In genomic region chr7:27185708-27186449, GRCh38 we compare ENCODE assay signal across 9 cellular contexts. TPM values are rescaled to one million over a fixed set of nuclear protein-coding genes. Genes with fewer than 3 reads are reported as not detected.
DNase-seq lines count a peak whose midpoint lies in the region; ATAC-seq, FAIRE-seq and TF ChIP-seq lines count a peak whose summit lies in the region.
"Had no signal": no experiment of that assay in that cellular context is flagged by ENCODE, and none has a peak within 500 bp of the region (broad histone marks: within the 10 kb centered on the region; RNA-seq: fewer than 3 reads in every experiment).

No MANE protein-coding gene starts in this region.

- DNase-seq in AG10803 (ENCODE audit: low read depth): no peak
- DNase-seq in HFFc6: no peak
- DNase-seq in astrocyte (ENCODE audit: low read depth): no peak
- peak; percentile 16 for DNase-seq in natural killer cell
- DNase-seq in NCI-H1105 treated with DMSO at 0.1 percent for 48 hours (lab: John Stamatoyannopoulos, UW): no peak
- no peak for DNase-seq in activated gamma-delta T cell treated with Interleukin-2 at 50 U/mL for 16 hours
- DNase-seq in kidney glomerular epithelial cell (lab: John Stamatoyannopoulos, UW): no peak

- ATAC-seq in natural killer cell (no peak), HG03469 (IDR thresholded peaks at IDR 0.05; ENCODE audit: unreplicated experiment) (no peak)

- H3K36me3 Mint-ChIP-seq in HFFc6 (ENCODE audit: low read depth) (peaks cover 29% of the 10 kb centered on the region), astrocyte (ENCODE audit: low read depth, unreplicated experiment) (peaks cover 2% of the 10 kb centered on the region), natural killer cell (no peaks in the 10 kb centered on the region)

- H3K36me3 ChIP-seq in astrocyte (ENCODE audit: insufficient read depth, low read length): no peaks in the 10 kb centered on the region

- H3K4me3 Mint-ChIP-seq in HFFc6 (peak overlapping the region; percentile 93), astrocyte (ENCODE audit: unreplicated experiment) (no peak overlapping the region), natural killer cell (peak overlapping the region; percentile 81)

- intact Hi-C loops in natural killer cell (cut with micrococcal nuclease): loop anchor here (2.0 to 5.0 kb wide), 3 partner anchors 13 to 34 kb away; partner anchors contain the start of genes HOXA3 and HOXA9

- H3K9me3 Mint-ChIP-seq in HFFc6: no peaks in the 10 kb centered on the region
- peaks cover 26% of the 10 kb centered on the region for H3K9me3 Mint-ChIP-seq in astrocyte (ENCODE audit: unreplicated experiment)
- H3K9me3 Mint-ChIP-seq in natural killer cell: no peaks in the 10 kb centered on the region

- H3K9ac ChIP-seq in astrocyte (ENCODE audit: low read length): no peak overlapping the region

- no peak overlapping the region for H3K27ac ChIP-seq in astrocyte (ENCODE audit: low read depth, low read length)

- H3K4me1 Mint-ChIP-seq in HFFc6 (ENCODE audit: low read depth): peaks cover 71% of the 10 kb centered on the region
- H3K4me1 Mint-ChIP-seq in astrocyte (ENCODE audit: low read depth, unreplicated experiment): no peaks in the 10 kb centered on the region
- peaks cover 44 to 58% of the 10 kb centered on the region in 2 donors for H3K4me1 Mint-ChIP-seq in natural killer cell

- H4K20me1 ChIP-seq in astrocyte (ENCODE audit: insufficient read depth, low read length): peaks cover 20% of the 10 kb centered on the region

- peaks cover 6% of the 10 kb centered on the region for H3K4me1 ChIP-seq in astrocyte (ENCODE audit: insufficient read depth, low read length)

- FAIRE-seq in astrocyte (lab: Jason Lieb, UNC): no peak
- FAIRE-seq: TTC549 had no signal

- TF ChIP-seq CTCF in AG10803 (conservative IDR thresholded peaks at IDR 0.05; ENCODE audit: low read length) (no peak), HFFc6 (IDR thresholded peaks at IDR 0.05) (no peak), astrocyte (IDR thresholded peaks at IDR 0.05; ENCODE audit: insufficient read depth, low read depth, low read length) (no peak), natural killer cell (IDR thresholded peaks at IDR 0.05) (no peak)

- H3K27ac Mint-ChIP-seq in HFFc6: peak overlapping the region; percentile 97
- H3K27ac Mint-ChIP-seq in astrocyte (ENCODE audit: unreplicated experiment): peak overlapping the region; percentile 12
- peak overlapping the region; percentile 8 to 29 for H3K27ac Mint-ChIP-seq in natural killer cell

- H3K4me2 ChIP-seq in astrocyte (ENCODE audit: low read length): no peak overlapping the region

- H3K4me3 ChIP-seq in AG10803 (ENCODE audit: low read length) (peak overlapping the region; percentile 79), astrocyte (ENCODE audit: insufficient read depth, low read depth, low read length) (no peak overlapping the region)

- peaks cover 6% of the 10 kb centered on the region for H3K9me3 ChIP-seq in astrocyte (ENCODE audit: insufficient read depth, low read depth, low read length)

- H3K27me3 Mint-ChIP-seq in HFFc6 (ENCODE audit: insufficient read depth): peaks cover 23% of the 10 kb centered on the region
- peaks cover 91% of the 10 kb centered on the region for H3K27me3 Mint-ChIP-seq in astrocyte (ENCODE audit: low read depth, unreplicated experiment)
- peaks cover 80 to 84% of the 10 kb centered on the region in 2 donors for H3K27me3 Mint-ChIP-seq in natural killer cell (ENCODE audit: low read depth in 2 of 2)

- no peaks in the 10 kb centered on the region for H3K79me2 ChIP-seq in astrocyte (ENCODE audit: insufficient read depth, low read length)

- peaks cover 97% of the 10 kb centered on the region for H3K27me3 ChIP-seq in astrocyte (ENCODE audit: insufficient read depth, low read length)

- no peak overlapping the region for H2AFZ ChIP-seq in astrocyte (ENCODE audit: low read depth, low read length)

RNA-seq across cellular contexts. Expression of gene HOXA11, which starts 0.8 kb away (rescaled TPM):
- total RNA-seq in HFFc6 (2021; fragmentation: NEBNext Ultra II Directional; extraction: Animal tissue kit (Norgen Biotek cat#: 25700)): 10 to 100 TPM; 33.1 to 42.1 (median 39.1) TPM
- total RNA-seq in astrocyte (not detected in 2 replicates), natural killer cell (not detected)

RNA-seq across cellular contexts. Expression of gene HOXA10, which starts 11.8 kb away (rescaled TPM):
- 10 to 100 TPM; 38.9 to 43.5 (median 41.1) TPM for total RNA-seq in HFFc6 (2021; fragmentation: NEBNext Ultra II Directional; extraction: Animal tissue kit (Norgen Biotek cat#: 25700))
- not detected in 2 replicates for total RNA-seq in astrocyte
- total RNA-seq in natural killer cell: 1 to 10 TPM in 2 of 3 donors, under 1 TPM in 1; 0.82 to 3.3 (median 2.2) TPM

RNA-seq across cellular contexts. Expression of gene HOXA13, which starts 14.0 kb away (rescaled TPM):
- 10 to 100 TPM; 11.1 to 16.0 (median 13.1) TPM for total RNA-seq in HFFc6 (2021; fragmentation: NEBNext Ultra II Directional; extraction: Animal tissue kit (Norgen Biotek cat#: 25700))
- total RNA-seq in astrocyte (not detected in 2 replicates), natural killer cell (not detected)

RNA-seq across cellular contexts. Expression of gene HOXA9, which starts 20.5 kb away (rescaled TPM):
- 10 to 100 TPM; 25.2 to 37.0 (median 26.7) TPM for total RNA-seq in HFFc6 (2021; fragmentation: NEBNext Ultra II Directional; extraction: Animal tissue kit (Norgen Biotek cat#: 25700))
- total RNA-seq in astrocyte (not detected in 2 replicates), natural killer cell (1 to 10 TPM in 1 of 3 donors, under 1 TPM in 2; 0.39 to 4.6 (median 0.42) TPM)

RNA-seq across cellular contexts. Expression of gene HOXA7, which starts 29.4 kb away (rescaled TPM):
- 1 to 10 TPM; 6.2 to 8.2 (median 6.8) TPM for total RNA-seq in HFFc6 (2021; fragmentation: NEBNext Ultra II Directional; extraction: Animal tissue kit (Norgen Biotek cat#: 25700))
- total RNA-seq in astrocyte (not detected in 2 replicates), natural killer cell (not detected)

Comparison
In these comparisons a context has a peak if more than half of its experiments do, and no peak if none do; other contexts are left out.
1. H3K27ac Mint-ChIP-seq: peak in every context shown above with its lines; median percentile 97 in HFFc6; 18 in natural killer cell; 12 in astrocyte.
2. RNA of gene HOXA11, which starts 0.8 kb away (total RNA-seq): 33.1 to 42.1 TPM in HFFc6; not detected in astrocyte and not detected in natural killer cell; every median in the first group is over 10 times any median in the second.
3. RNA of gene HOXA10, which starts 11.8 kb away (total RNA-seq): 38.9 to 43.5 TPM in HFFc6; 0.82 to 3.3 TPM in natural killer cell and not detected in astrocyte; every median in the first group is over 4 times any median in the second.
4. RNA of gene HOXA13, which starts 14.0 kb away (total RNA-seq): 11.1 to 16.0 TPM in HFFc6; not detected in astrocyte and not detected in natural killer cell; every median in the first group is over 10 times any median in the second.